Comparison of ENCODE assay signal across 8 cellular contexts in the genomic region with DNA sequence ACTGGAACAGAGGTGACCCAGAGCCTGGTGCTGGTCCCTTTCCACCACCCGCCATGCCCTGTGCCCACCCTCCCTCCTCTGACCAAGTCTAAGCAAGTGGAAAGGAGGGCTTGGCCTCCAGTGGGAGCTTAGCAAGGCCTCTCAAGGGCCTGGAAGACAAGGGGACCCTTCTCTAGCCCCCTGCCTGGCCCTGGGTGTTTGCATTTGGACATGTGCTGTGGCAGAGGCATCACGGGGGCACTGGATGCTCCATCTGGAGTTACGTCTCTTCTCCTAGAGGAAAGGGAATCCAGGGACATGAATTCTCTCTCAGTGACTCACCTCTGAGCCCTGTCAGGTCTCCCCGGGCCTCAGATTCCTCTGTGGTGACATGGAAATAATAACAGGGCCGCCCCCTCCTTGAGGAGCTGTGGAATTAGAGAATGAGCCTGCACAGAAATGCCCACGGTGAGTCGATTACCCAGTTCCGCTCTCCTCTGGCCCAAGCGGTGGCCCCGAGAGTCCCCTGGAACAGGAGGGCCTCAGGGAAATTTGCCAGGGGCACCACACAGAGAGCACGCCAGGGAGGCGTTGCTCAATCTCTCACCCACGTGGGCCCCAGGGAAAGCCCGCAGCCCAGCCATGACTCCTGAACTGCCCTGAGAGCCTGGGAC.
DNase-seq lines count a peak whose midpoint lies in the region; ATAC-seq and TF ChIP-seq lines count a peak whose summit lies in the region.

No MANE protein-coding gene starts in this region.

- H3K4me3 ChIP-seq in SJCRH30 (peak overlapping the region; percentile 23; the same call in 1 of the 2 replicates), skeletal muscle cell (ENCODE audit: low read depth, low read length) (no peak overlapping the region)
- no peak overlapping the region for H3K4me3 ChIP-seq in effector memory CD4-positive, alpha-beta T cell (ENCODE audit: insufficient read depth, low read depth, low read length, poor library complexity, severe bottlenecking)

- peaks cover 1% of the 10 kb centered on the region for H3K9me3 Mint-ChIP-seq in glutamatergic neuron (ENCODE audit: unreplicated experiment)

- H3K4me3 Mint-ChIP-seq in glutamatergic neuron (ENCODE audit: unreplicated experiment), result no peak overlapping the region

- DNase-seq in SJCRH30 (peak; percentile 71 to 74), Right ventricle myocardium superior (peak; percentile 61), skeletal muscle cell (ENCODE audit: low read depth) (peak; percentile 84), middle frontal gyrus (ENCODE audit: extremely low spot score, low spot score) (no peak), glutamatergic neuron (no peak), cortex of kidney (lab: John Stamatoyannopoulos, UW) (no peak)
- no peak for DNase-seq in effector memory CD4-positive, alpha-beta T cell

- peaks cover 9% of the 10 kb centered on the region for H3K4me1 Mint-ChIP-seq in glutamatergic neuron (ENCODE audit: low read depth, unreplicated experiment)

- ATAC-seq in GM21717 (IDR thresholded peaks at IDR 0.05; ENCODE audit: unreplicated experiment) (peak; percentile 43), Right ventricle myocardium superior (ENCODE audit: poor library complexity) (peak; percentile 89)

- H3K27ac Mint-ChIP-seq in glutamatergic neuron (ENCODE audit: unreplicated experiment), result no peak overlapping the region

- no peaks in the 10 kb centered on the region for H3K36me3 Mint-ChIP-seq in glutamatergic neuron (ENCODE audit: unreplicated experiment)

- intact Hi-C loops in Right ventricle myocardium superior (cut with DNase I), result no loop called here

- TF ChIP-seq CTCF in glutamatergic neuron (IDR thresholded peaks at IDR 0.05; ENCODE audit: partially characterized antibody, unreplicated experiment), result no peak

- H3K36me3 ChIP-seq in SJCRH30, result no peaks in the 10 kb centered on the region
- no peaks in the 10 kb centered on the region for H3K36me3 ChIP-seq in effector memory CD4-positive, alpha-beta T cell (ENCODE audit: control insufficient read depth, insufficient read depth, low read length)

- H3K4me1 ChIP-seq in SJCRH30, result peaks cover 35% of the 10 kb centered on the region
- no peaks in the 10 kb centered on the region for H3K4me1 ChIP-seq in effector memory CD4-positive, alpha-beta T cell (ENCODE audit: control insufficient read depth, insufficient read depth, low read length, poor library complexity, severe bottlenecking)

- H3K27ac ChIP-seq in SJCRH30, result peak overlapping the region; percentile 75
- no peak overlapping the region for H3K27ac ChIP-seq in effector memory CD4-positive, alpha-beta T cell (ENCODE audit: insufficient read depth, low read length, poor library complexity, severe bottlenecking)

- H3K27me3 ChIP-seq in SJCRH30, result no peaks in the 10 kb centered on the region
- no peaks in the 10 kb centered on the region for H3K27me3 ChIP-seq in effector memory CD4-positive, alpha-beta T cell (replicated peaks; ENCODE audit: control insufficient read depth, insufficient read depth, low read length, poor library complexity, severe bottlenecking)

- peaks cover 2% of the 10 kb centered on the region for H3K27me3 Mint-ChIP-seq in glutamatergic neuron (ENCODE audit: unreplicated experiment)

- H3K9me3 ChIP-seq in SJCRH30 (replicated peaks), result no peaks in the 10 kb centered on the region
- H3K9me3 ChIP-seq in effector memory CD4-positive, alpha-beta T cell (ENCODE audit: control insufficient read depth, low read length), result no peaks in the 10 kb centered on the region

Comparison
In these comparisons a context has a peak if more than half of its experiments do, and no peak if none do; other contexts are left out.
1. DNase-seq: peak in SJCRH30 (2 of 2), Right ventricle myocardium superior (single experiment) and skeletal muscle cell (single experiment); none in middle frontal gyrus (single experiment), glutamatergic neuron (single experiment), cortex of kidney (single experiment) and effector memory CD4-positive, alpha-beta T cell (0 of 3).